Comparison of ENCODE assay signal across 13 cellular contexts in genomic region chr9:3177921-3178320, GRCh38.
DNase-seq lines count a peak whose midpoint lies in the region; ATAC-seq lines count a peak whose summit lies in the region.
"Had no signal": no experiment of that assay in that cellular context is flagged by ENCODE, and none has a peak within 500 bp of the region (broad histone marks: within the 10 kb centered on the region; RNA-seq: fewer than 3 reads in every experiment).

No MANE protein-coding gene starts in this region.

- DNase-seq in ELR (ENCODE audit: low read depth) (peak; percentile 13), M059J (ENCODE audit: low read depth) (peak; percentile 26), fibroblast of peridontal ligament (ENCODE audit: extremely low read depth) (peak; percentile 40), stromal cell of bone marrow (ENCODE audit: low read depth) (peak; percentile 52)
- DNase-seq in activated naive CD4-positive, alpha-beta T cell treated with Interleukin-2 at 50 U/mL for 16 hours: no peak
- DNase-seq: Karpas-422, NCI-H1417, NCI-H2029, NCI-H510A treated with DMSO at 0.1 percent for 48 hours, SHP77 had no signal

- ATAC-seq in HG03025 (IDR thresholded peaks at IDR 0.05; ENCODE audit: low FRiP score, unreplicated experiment): no peak
- ATAC-seq in GM21723 (IDR thresholded peaks at IDR 0.05; ENCODE audit: unreplicated experiment): no peak
- ATAC-seq: SK-N-SH treated with all-trans-retinoic acid at 6 μM for 48 hours had no signal
